In genomic region chr15:28145455-28145854, GRCh38 we compare ENCODE assay signal across 3 cellular contexts. TPM values are rescaled to one million over a fixed set of nuclear protein-coding genes. Genes with fewer than 3 reads are reported as not detected.
"Had no signal": no experiment of that assay in that cellular context is flagged by ENCODE, and none has a peak within 500 bp of the region (broad histone marks: within the 10 kb centered on the region; RNA-seq: fewer than 3 reads in every experiment).

No MANE protein-coding gene starts in this region.

RNA-seq across cellular contexts. Expression of gene OCA2, which starts 46.3 kb away (rescaled TPM):
- total RNA-seq: HT-29, HT1080 had no signal
- polyA plus RNA-seq: IgD-negative memory B cell had no signal
